In genomic region chr12:46825526-46826414, GRCh38 we compare ENCODE assay signal across 10 cellular contexts. TPM values are rescaled to one million over a fixed set of nuclear protein-coding genes. Genes with fewer than 3 reads are reported as not detected.
DNase-seq lines count a peak whose midpoint lies in the region; ATAC-seq, FAIRE-seq and TF ChIP-seq lines count a peak whose summit lies in the region.
"Had no signal": no experiment of that assay in that cellular context is flagged by ENCODE, and none has a peak within 500 bp of the region (broad histone marks: within the 10 kb centered on the region; RNA-seq: fewer than 3 reads in every experiment).

Gene SLC38A4, minus strand, starts transcription at chr12:46825997. Its CDS starts 32,926 bp downstream, at chr12:46793071.

- no peaks in the 10 kb centered on the region for H4K20me1 ChIP-seq in endothelial cell of umbilical vein (replicated peaks; ENCODE audit: control insufficient read depth, extremely low read depth, insufficient read depth, low read length)

- peaks cover 38 to 60% of the 10 kb centered on the region in 2 experiments for H3K27me3 ChIP-seq in endothelial cell of umbilical vein (ENCODE audit: control insufficient read depth in 2 of 2, insufficient read depth in 2 of 2, low read length in 2 of 2)

- no peaks in the 10 kb centered on the region for H3K36me3 ChIP-seq in endothelial cell of umbilical vein (ENCODE audit: control insufficient read depth in 2 of 2, extremely low read depth in 1 of 2, insufficient read depth in 2 of 2, low read length in 2 of 2)

- H3K4me3 ChIP-seq in endothelial cell of umbilical vein (replicated peaks in 1 of 3; ENCODE audit: insufficient read depth in 1 of 3, low read depth in 1 of 3, low read length in 3 of 3) = peak within 1 kb of the TSS in 2 of 3 experiments; percentile 15 to 40

- peaks cover 7% of the 10 kb centered on the region for H3K4me1 ChIP-seq in endothelial cell of umbilical vein (ENCODE audit: control insufficient read depth, extremely low read depth, insufficient read depth, low read length)

- H3K9me3 Mint-ChIP-seq in activated naive CD4-positive, alpha-beta T cell treated with anti-CD3 and anti-CD28 coated beads for 36 hours = no peaks in the 10 kb centered on the region
- no peaks in the 10 kb centered on the region for H3K9me3 Mint-ChIP-seq in activated T-cell treated with anti-CD3 and anti-CD28 coated beads, Interleukin-2, amount 50 U/mL, for 72 hours
- H3K9me3 Mint-ChIP-seq: natural killer cell treated with Interleukin-12 subunit alpha and Interleukin-12 subunit beta and Interleukin-15 and Interleukin-18, amount 100 ng/mL, for 72 hours had no signal

- H3K79me2 ChIP-seq in endothelial cell of umbilical vein (ENCODE audit: control insufficient read depth, insufficient read depth, low read length) = no peaks in the 10 kb centered on the region

- no peak within 1 kb of the TSS for H3K27ac Mint-ChIP-seq in activated naive CD4-positive, alpha-beta T cell treated with anti-CD3 and anti-CD28 coated beads for 36 hours
- H3K27ac Mint-ChIP-seq in activated T-cell treated with anti-CD3 and anti-CD28 coated beads, Interleukin-2, amount 50 U/mL, for 72 hours = no peak within 1 kb of the TSS
- H3K27ac Mint-ChIP-seq: CD4-positive, CD25-positive, alpha-beta regulatory T cell; natural killer cell treated with Interleukin-12 subunit alpha and Interleukin-12 subunit beta and Interleukin-15 and Interleukin-18, amount 100 ng/mL, for 72 hours had no signal

- POLR2A ChIA-PET in endothelial cell of umbilical vein (lab: Charles Lee) = no interaction called here

- H3K4me3 Mint-ChIP-seq in activated naive CD4-positive, alpha-beta T cell treated with anti-CD3 and anti-CD28 coated beads for 36 hours = no peak within 1 kb of the TSS
- H3K4me3 Mint-ChIP-seq in activated T-cell treated with anti-CD3 and anti-CD28 coated beads, Interleukin-2, amount 50 U/mL, for 72 hours = peak within 1 kb of the TSS in 1 of 2 donors; percentile 16
- H3K4me3 Mint-ChIP-seq: CD4-positive, CD25-positive, alpha-beta regulatory T cell; natural killer cell treated with Interleukin-12 subunit alpha and Interleukin-12 subunit beta and Interleukin-15 and Interleukin-18, amount 100 ng/mL, for 72 hours had no signal

- TF ChIP-seq POLR2A in endothelial cell of umbilical vein (IDR thresholded peaks at IDR 0.05; ENCODE audit: low read depth, low read length) = no peak

- no peak within 1 kb of the TSS for H3K27ac ChIP-seq in 22Rv1
- no peak within 1 kb of the TSS for H3K27ac ChIP-seq in endothelial cell of umbilical vein (ENCODE audit: insufficient read depth, low read depth, low read length)

- H3K4me2 ChIP-seq in endothelial cell of umbilical vein (ENCODE audit: insufficient read depth, low read length) = peak within 1 kb of the TSS; percentile 81

- ATAC-seq in GM21737 (IDR thresholded peaks at IDR 0.05; ENCODE audit: unreplicated experiment) (no peak), HG02642 (IDR thresholded peaks at IDR 0.05; ENCODE audit: poor library complexity, unreplicated experiment) (no peak)
- ATAC-seq in activated T-cell treated with anti-CD3 and anti-CD28 coated beads, Interleukin-2, amount 50 U/mL, for 72 hours (replicated peaks in 1 of 2) = no peak
- ATAC-seq: natural killer cell treated with Interleukin-12 subunit alpha and Interleukin-12 subunit beta and Interleukin-15 and Interleukin-18, amount 100 ng/mL, for 72 hours had no signal

- intact Hi-C loops in endothelial cell of umbilical vein (cut with micrococcal nuclease) = no loop called here
- intact Hi-C loops in activated naive CD4-positive, alpha-beta T cell treated with anti-CD3 and anti-CD28 coated beads for 36 hours (cut with micrococcal nuclease) = no loop called here

- peak; percentile 62 for DNase-seq in LHCN-M2 (ENCODE audit: low read depth)
- DNase-seq in endothelial cell of umbilical vein (ENCODE audit: low read depth, low spot score) = peak; percentile 64
- DNase-seq in lung microvascular endothelial cell (ENCODE audit: low read depth in 2 of 2) = peak; percentile 7 to 45
- DNase-seq in activated naive CD4-positive, alpha-beta T cell treated with anti-CD3 and anti-CD28 coated beads for 36 hours = no peak
- no peak for DNase-seq in activated T-cell treated with anti-CD3 and anti-CD28 coated beads, Interleukin-2, amount 50 U/mL, for 72 hours
- DNase-seq: CD4-positive, CD25-positive, alpha-beta regulatory T cell had no signal

- no peak within 1 kb of the TSS for H3K9ac ChIP-seq in endothelial cell of umbilical vein (replicated peaks; ENCODE audit: extremely low read depth, insufficient read depth, low read length)

- H3K9me1 ChIP-seq in endothelial cell of umbilical vein (replicated peaks; ENCODE audit: control insufficient read depth, extremely low read depth, insufficient read depth, low read length) = no peaks in the 10 kb centered on the region

- H3K4me1 Mint-ChIP-seq in activated naive CD4-positive, alpha-beta T cell treated with anti-CD3 and anti-CD28 coated beads for 36 hours (ENCODE audit: low read depth) = peaks cover 2% of the 10 kb centered on the region
- peaks cover 1% of the 10 kb centered on the region for H3K4me1 Mint-ChIP-seq in activated T-cell treated with anti-CD3 and anti-CD28 coated beads, Interleukin-2, amount 50 U/mL, for 72 hours (ENCODE audit: low read depth)

- H3K27me3 Mint-ChIP-seq in activated naive CD4-positive, alpha-beta T cell treated with anti-CD3 and anti-CD28 coated beads for 36 hours (ENCODE audit: low read depth) = peaks cover 50% of the 10 kb centered on the region
- peaks cover 74% of the 10 kb centered on the region for H3K27me3 Mint-ChIP-seq in activated T-cell treated with anti-CD3 and anti-CD28 coated beads, Interleukin-2, amount 50 U/mL, for 72 hours (ENCODE audit: low read depth)

- no peaks in the 10 kb centered on the region for H3K9me3 ChIP-seq in endothelial cell of umbilical vein (replicated peaks; ENCODE audit: control insufficient read depth, insufficient read depth, low read length)

- dilution Hi-C loops in endothelial cell of umbilical vein (cut with MboI; ENCODE audit: extremely low pct_ligation_motif_present, low sequenced_read_pairs) = no loop called here

- peak; percentile 49 for TF ChIP-seq CTCF in 22Rv1 (IDR thresholded peaks at IDR 0.05)
- no peak for TF ChIP-seq CTCF in endothelial cell of umbilical vein (IDR thresholded peaks at IDR 0.05; ENCODE audit: extremely low read depth in 1 of 2, insufficient read depth in 1 of 2, low read depth in 1 of 2, low read length in 2 of 2)

- H3K36me3 Mint-ChIP-seq in activated naive CD4-positive, alpha-beta T cell treated with anti-CD3 and anti-CD28 coated beads for 36 hours (ENCODE audit: low read depth) = no peaks in the 10 kb centered on the region
- H3K36me3 Mint-ChIP-seq in activated T-cell treated with anti-CD3 and anti-CD28 coated beads, Interleukin-2, amount 50 U/mL, for 72 hours (ENCODE audit: insufficient read depth in 2 of 2) = no peaks in the 10 kb centered on the region
- H3K36me3 Mint-ChIP-seq: CD4-positive, CD25-positive, alpha-beta regulatory T cell; natural killer cell treated with Interleukin-12 subunit alpha and Interleukin-12 subunit beta and Interleukin-15 and Interleukin-18, amount 100 ng/mL, for 72 hours had no signal

- peak; percentile 75 for FAIRE-seq in endothelial cell of umbilical vein (lab: Jason Lieb, UNC)

- H2AFZ ChIP-seq in endothelial cell of umbilical vein (ENCODE audit: low read depth, low read length) = peak within 1 kb of the TSS; percentile 80

- BruUV-seq in endothelial cell of umbilical vein (replicated peaks; lab: Mats Ljungman, UMichigan) = no TSS peak

- CTCF ChIA-PET in endothelial cell of umbilical vein (lab: Charles Lee) = no interaction called here
- CTCF ChIA-PET in activated naive CD4-positive, alpha-beta T cell treated with anti-CD3 and anti-CD28 coated beads for 36 hours (lab: Charles Lee) = no interaction called here

TF ChIP-seq in endothelial cell of umbilical vein, 7 proteins besides CTCF, POLR2A, EP300 and RAD21:
- TF ChIP-seq POLR2AphosphoS5 (IDR thresholded peaks at IDR 0.05; ENCODE audit: insufficient read depth, low read depth, low read length) (no peak), GATA2 (IDR thresholded peaks at IDR 0.05; ENCODE audit: insufficient read depth, insufficient read length, low read depth, low read length) (no peak), FOS (IDR thresholded peaks at IDR 0.05; ENCODE audit: borderline replicate concordance, insufficient read depth, low read length) (no peak), JUN (IDR thresholded peaks at IDR 0.05; ENCODE audit: borderline replicate concordance, insufficient read depth, insufficient read length, low read depth) (no peak), MYC (IDR thresholded peaks at IDR 0.05; ENCODE audit: low read depth, low read length) (no peak), EZH2 (IDR thresholded peaks at IDR 0.05; ENCODE audit: borderline replicate concordance, low read depth, low read length, severe bottlenecking) (no peak)
- TF ChIP-seq, protein P1, sequence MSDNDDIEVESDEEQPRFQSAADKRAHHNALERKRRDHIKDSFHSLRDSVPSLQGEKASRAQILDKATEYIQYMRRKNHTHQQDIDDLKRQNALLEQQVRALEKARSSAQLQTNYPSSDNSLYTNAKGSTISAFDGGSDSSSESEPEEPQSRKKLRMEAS (IDR thresholded peaks at IDR 0.05; ENCODE audit: insufficient read depth, insufficient read length) = no peak

RNA-seq across cellular contexts. Expression of gene SLC38A4, which starts in this region (rescaled TPM):
- total RNA-seq in LHCN-M2 (2014; rRNA removed) (23.6 and 26.5 TPM in 2 replicates), endothelial cell of umbilical vein (0.66 TPM in 1 of 2 replicates, not detected in the other), lung microvascular endothelial cell (1.1 and 1.6 TPM in 2 replicates)
- polyA plus RNA-seq in LHCN-M2 (2012) = 15.1 TPM
- polyA plus RNA-seq in endothelial cell of umbilical vein = 0.19 and 0.36 TPM in 2 replicates
- polyA plus RNA-seq in endothelial cell of umbilical vein (2011; cell fraction: cytosol; rRNA removed) = 0.16 and 0.19 TPM in 2 replicates
- 0.26 and 0.34 TPM in 2 replicates for polyA plus RNA-seq in endothelial cell of umbilical vein (2011; cell fraction: nucleus; rRNA removed)
- polyA plus RNA-seq in endothelial cell of umbilical vein (2012) = 0.19 TPM in 2 replicates
- polyA minus RNA-seq in endothelial cell of umbilical vein = 0.34 and 0.79 TPM in 2 replicates
- polyA minus RNA-seq in endothelial cell of umbilical vein (2011; cell fraction: cytosol; rRNA and poly(A)+ RNA removed) = not detected
- polyA minus RNA-seq in endothelial cell of umbilical vein (2011; cell fraction: nucleus; rRNA and poly(A)+ RNA removed) = 0.14 and 0.53 TPM in 2 replicates
- not detected for total RNA-seq in activated naive CD4-positive, alpha-beta T cell treated with anti-CD3 and anti-CD28 coated beads for 36 hours
- under 1 TPM in 1 of 2 donors, not detected in 1; 0.26 TPM for total RNA-seq in activated T-cell treated with anti-CD3 and anti-CD28 coated beads, Interleukin-2, amount 50 U/mL, for 72 hours
- total RNA-seq: CD4-positive, CD25-positive, alpha-beta regulatory T cell; natural killer cell treated with Interleukin-12 subunit alpha and Interleukin-12 subunit beta and Interleukin-15 and Interleukin-18, amount 100 ng/mL, for 72 hours had no signal
- polyA plus RNA-seq: CD4-positive, CD25-positive, alpha-beta regulatory T cell had no signal

Comparison
In these comparisons a context has a peak if more than half of its experiments do, and no peak if none do; other contexts are left out.
1. Peak in DNase-seq, H3K4me3 ChIP-seq and H3K4me2 ChIP-seq in endothelial cell of umbilical vein; RNA of the gene not detected or under 1 TPM.
2. DNase-seq: peak in LHCN-M2 (single experiment) and lung microvascular endothelial cell (2 of 2); none in activated naive CD4-positive, alpha-beta T cell treated with anti-CD3 and anti-CD28 coated beads for 36 hours (single experiment) and activated T-cell treated with anti-CD3 and anti-CD28 coated beads, Interleukin-2, amount 50 U/mL, for 72 hours (0 of 2).